Comparison of ENCODE assay signal across 1 cellular context in genomic region chr5:157322581-157322980, GRCh38.
TF ChIP-seq lines count a peak whose summit lies in the region.

No MANE protein-coding gene starts in this region.

TF ChIP-seq in SK-N-SH, 30 proteins besides CTCF, POLR2A, EP300 and RAD21:
- TF ChIP-seq MAX (IDR thresholded peaks at IDR 0.05; ENCODE audit: low read depth) (no peak), IRF3 (IDR thresholded peaks at IDR 0.05; ENCODE audit: low read depth, low read length) (no peak), MXI1 (IDR thresholded peaks at IDR 0.05; ENCODE audit: low read depth, low read length) (no peak), NFIC (IDR thresholded peaks at IDR 0.05; ENCODE audit: borderline replicate concordance) (no peak), CHD2 (IDR thresholded peaks at IDR 0.05; ENCODE audit: low read length, partially characterized antibody) (no peak), RCOR1 (IDR thresholded peaks at IDR 0.05; ENCODE audit: low read length) (no peak), FOXM1 (IDR thresholded peaks at IDR 0.05; ENCODE audit: low read depth) (no peak), NRF1 (IDR thresholded peaks at IDR 0.05; ENCODE audit: low read depth, low read length) (no peak), ZBTB33 (IDR thresholded peaks at IDR 0.05; ENCODE audit: borderline replicate concordance, low read depth) (no peak), USF1 (IDR thresholded peaks at IDR 0.05; ENCODE audit: borderline replicate concordance, low read depth) (no peak), TAF1 (IDR thresholded peaks at IDR 0.05; ENCODE audit: borderline replicate concordance, low read depth, low read length) (no peak), SIN3A (IDR thresholded peaks at IDR 0.05; ENCODE audit: borderline replicate concordance, low read depth, low read length) (no peak), EZH2phosphoT487 (IDR thresholded peaks at IDR 0.05; ENCODE audit: borderline replicate concordance, low read depth) (no peak), FOSL2 (IDR thresholded peaks at IDR 0.05; ENCODE audit: borderline replicate concordance, low read depth) (no peak), JUND (IDR thresholded peaks at IDR 0.05) (no peak), RFX5 (IDR thresholded peaks at IDR 0.05; ENCODE audit: low read length) (no peak), PBX3 (IDR thresholded peaks at IDR 0.05) (no peak), RXRA (IDR thresholded peaks at IDR 0.05; ENCODE audit: borderline replicate concordance, low read depth) (no peak), TEAD4 (IDR thresholded peaks at IDR 0.05; ENCODE audit: borderline replicate concordance, insufficient read depth) (no peak)
TF ChIP-seq in SK-N-SH: peak in this region for 0.
